1 cellular context compared by ENCODE assay signal in genomic region chr20:37803476-37804307, GRCh38.
TF ChIP-seq lines count a peak whose summit lies in the region.

No MANE protein-coding gene starts in this region.

TF ChIP-seq in GM12878, 131 proteins besides CTCF, POLR2A, EP300 and RAD21 (continued from another document and continues in another):
- TF ChIP-seq CBX5 (IDR thresholded peaks at IDR 0.05; ENCODE audit: low read depth) (no peak), IRF4 (IDR thresholded peaks at IDR 0.05; ENCODE audit: low read depth, low read length) (no peak), TARDBP (IDR thresholded peaks at IDR 0.05; ENCODE audit: borderline replicate concordance) (no peak), ZBTB40 (IDR thresholded peaks at IDR 0.05; ENCODE audit: borderline replicate concordance) (no peak), STAT1 (conservative IDR thresholded peaks at IDR 0.05) (no peak), HDAC2 (IDR thresholded peaks at IDR 0.05) (no peak), KDM1A (IDR thresholded peaks at IDR 0.05; ENCODE audit: borderline replicate concordance) (no peak), YY1 (IDR thresholded peaks at IDR 0.05; ENCODE audit: low read depth, low read length) (no peak), HDGF (IDR thresholded peaks at IDR 0.05) (0 out of 2 replicates have a peak, but pooled peaks have one; percentile 16), ZNF207 (IDR thresholded peaks at IDR 0.05; ENCODE audit: borderline replicate concordance) (no peak), POLR2AphosphoS5 (IDR thresholded peaks at IDR 0.05; ENCODE audit: low read length) (no peak), ASH2L (IDR thresholded peaks at IDR 0.05; ENCODE audit: borderline replicate concordance, low read depth) (no peak), SUPT20H (IDR thresholded peaks at IDR 0.05; ENCODE audit: borderline replicate concordance, control insufficient read depth, low read depth, low read length) (no peak), E2F4 (IDR thresholded peaks at IDR 0.05; ENCODE audit: low read depth, low read length) (no peak), ATF3 (IDR thresholded peaks at IDR 0.05; ENCODE audit: borderline replicate concordance, extremely low read depth, low read depth, low read length) (no peak), CBX3 (IDR thresholded peaks at IDR 0.05; ENCODE audit: borderline replicate concordance, low read depth) (no peak), GATAD2B (conservative IDR thresholded peaks at IDR 0.05; ENCODE audit: low read depth) (no peak), ZBED1 (IDR thresholded peaks at IDR 0.05; ENCODE audit: borderline replicate concordance) (no peak), ZZZ3 (IDR thresholded peaks at IDR 0.05; ENCODE audit: control insufficient read depth, insufficient read length, low read depth) (no peak), RFX5 (IDR thresholded peaks at IDR 0.05; ENCODE audit: low read depth, low read length) (no peak), ZNF384 (IDR thresholded peaks at IDR 0.05; ENCODE audit: borderline replicate concordance, low read depth, low read length) (no peak), FOS (IDR thresholded peaks at IDR 0.05; ENCODE audit: borderline replicate concordance, extremely low read depth, insufficient read length) (no peak), SPI1 (IDR thresholded peaks at IDR 0.05; ENCODE audit: borderline replicate concordance, insufficient read depth, low read depth, low read length) (peak; percentile 100), ETV6 (conservative IDR thresholded peaks at IDR 0.05 in 1 of 2, IDR thresholded peaks at IDR 0.05 in 1 of 2; ENCODE audit: borderline replicate concordance in 1 of 2, low read depth in 1 of 2) (0 out of 4 replicates have a peak, but pooled peaks of 1 of the 2 experiments have one; percentile 26), CUX1 (IDR thresholded peaks at IDR 0.05; ENCODE audit: insufficient replicate concordance, low read depth, low read length) (no peak), NFIC (IDR thresholded peaks at IDR 0.05; ENCODE audit: low read depth, low read length) (peak; percentile 50; the same call in 1 of the 2 replicates), NRF1 (conservative IDR thresholded peaks at IDR 0.05; ENCODE audit: low read depth, low read length) (no peak), PRDM15 (CRISPR knock-in tag; IDR thresholded peaks at IDR 0.05) (no peak), ZNF24 (IDR thresholded peaks at IDR 0.05) (no peak), USF2 (IDR thresholded peaks at IDR 0.05; ENCODE audit: borderline replicate concordance, low read depth, low read length) (no peak), CHD1 (IDR thresholded peaks at IDR 0.05; ENCODE audit: low read depth, low read length) (no peak), MEF2B (IDR thresholded peaks at IDR 0.05; ENCODE audit: partially characterized antibody, poor library complexity, severe bottlenecking) (peak; percentile 69), E2F8 (IDR thresholded peaks at IDR 0.05; ENCODE audit: low read depth, partially characterized antibody) (no peak), BMI1 (IDR thresholded peaks at IDR 0.05; ENCODE audit: borderline replicate concordance) (no peak), MTA3 (IDR thresholded peaks at IDR 0.05; ENCODE audit: borderline replicate concordance, low read length) (no peak), DPF2 (IDR thresholded peaks at IDR 0.05) (no peak), NBN (IDR thresholded peaks at IDR 0.05) (no peak), KLF5 (IDR thresholded peaks at IDR 0.05; ENCODE audit: partially characterized antibody) (no peak), NR2C1 (IDR thresholded peaks at IDR 0.05) (no peak), IRF5 (IDR thresholded peaks at IDR 0.05; ENCODE audit: borderline replicate concordance) (no peak), IKZF2 (IDR thresholded peaks at IDR 0.05) (peak; percentile 65 to 76; a peak in 3 of 4 replicates)
